In genomic region chr20:18380908-18381529, GRCh38 we compare ENCODE assay signal across 23 cellular contexts.
DNase-seq lines count a peak whose midpoint lies in the region; ATAC-seq, FAIRE-seq and TF ChIP-seq lines count a peak whose summit lies in the region.
"Had no signal": no experiment of that assay in that cellular context is flagged by ENCODE, and none has a peak within 500 bp of the region (broad histone marks: within the 10 kb centered on the region; RNA-seq: fewer than 3 reads in every experiment).

No MANE protein-coding gene starts in this region.

- FAIRE-seq in urothelium cell line (lab: Jason Lieb, UNC): no peak
- FAIRE-seq: GM12891 had no signal

- no peaks in the 10 kb centered on the region for H3K79me2 ChIP-seq in GM23338 (replicated peaks; ENCODE audit: insufficient read depth)

- peaks cover 5% of the 10 kb centered on the region; the same call in 1 of the 2 replicates for H3K36me3 ChIP-seq in GM23338 (ENCODE audit: insufficient read depth)
- no peaks in the 10 kb centered on the region for H3K36me3 ChIP-seq in Panc1 (ENCODE audit: control insufficient read depth, insufficient read depth, low read length)
- H3K36me3 ChIP-seq: BLaER1 treated with 17β-estradiol and CSF1 and Interleukin-3, amounts not matched to agents 10 nM and 100 nM; neutrophil; upper lobe of right lung had no signal

- H3K4me3 Mint-ChIP-seq in GM23338: no peak overlapping the region
- H3K4me3 Mint-ChIP-seq: activated naive CD8-positive, alpha-beta T cell treated with anti-CD3 and anti-CD28 coated beads, Interleukin-2, amount 10 ng/mL, durations not matched to agents 7 days and 5 days; HFFc6 had no signal

- H3K27ac ChIP-seq in 22Rv1: no peak overlapping the region
- H3K27ac ChIP-seq in GM23338 (ENCODE audit: low read depth): no peak overlapping the region
- H3K27ac ChIP-seq in Panc1 (ENCODE audit: low read length): no peak overlapping the region
- H3K27ac ChIP-seq: BLaER1 treated with 17β-estradiol and CSF1 and Interleukin-3, amounts not matched to agents 10 nM and 100 nM; neutrophil; upper lobe of right lung had no signal

- no peaks in the 10 kb centered on the region; the same call in 1 of the 3 replicates for H3K36me3 Mint-ChIP-seq in GM23338 (ENCODE audit: low read depth)
- H3K36me3 Mint-ChIP-seq: activated naive CD8-positive, alpha-beta T cell treated with anti-CD3 and anti-CD28 coated beads, Interleukin-2, amount 10 ng/mL, durations not matched to agents 7 days and 5 days had no signal

- no peaks in the 10 kb centered on the region for H3K9me3 ChIP-seq in Panc1 (ENCODE audit: control insufficient read depth, insufficient read depth, low read depth, low read length)
- H3K9me3 ChIP-seq: mucosa of descending colon, neutrophil, upper lobe of right lung had no signal

- TF ChIP-seq CTCF in 22Rv1 (IDR thresholded peaks at IDR 0.05) (peak; percentile 23), GM23338 (conservative IDR thresholded peaks at IDR 0.05; ENCODE audit: low read depth in 2 of 2) (peak; percentile 41 to 79; a peak in 3 of 4 replicates), Panc1 (IDR thresholded peaks at IDR 0.05) (peak; percentile 27; the same call in 1 of the 2 replicates)

- no TSS peak for BruUV-seq in Panc1 (replicated peaks; lab: Mats Ljungman, UMichigan)

- peak; percentile 94 for ATAC-seq in GM23338
- ATAC-seq in Panc1: no peak
- no peak for ATAC-seq in GM19035 (IDR thresholded peaks at IDR 0.05; ENCODE audit: unreplicated experiment)
- ATAC-seq: left ventricle myocardium superior, mucosa of descending colon, upper lobe of right lung had no signal

- peak; percentile 57 for DNase-seq in GM23338 (ENCODE audit: low spot score)
- no peak for DNase-seq in Panc1 (ENCODE audit: low read depth, low spot score)
- peak; percentile 41 for DNase-seq in iPS-NIHi11 (ENCODE audit: low spot score)
- no peak for DNase-seq in T-helper 2 cell
- no peak for DNase-seq in urothelium cell line (ENCODE audit: low spot score)
- DNase-seq in stimulated activated CD4-positive, alpha-beta T cell treated with anti-CD3 and anti-CD28 coated beads, Interleukin-4, amount 100 ng/mL, for 1 hour: no peak
- DNase-seq: activated CD4-positive, alpha-beta T cell treated with anti-CD3 and anti-CD28 coated beads, Interleukin-2, amount 50 U/mL, for 1 hour; activated naive CD8-positive, alpha-beta T cell treated with anti-CD3 and anti-CD28 coated beads, Interleukin-2, amount 10 ng/mL, durations not matched to agents 7 days and 5 days; head of caudate nucleus; HFFc6; left ventricle myocardium superior; mucosa of descending colon; NCI-H1436; NCI-H526 treated with DMSO at 0.1 percent for 48 hours; OCI-M1; SIG-M5; upper lobe of right lung had no signal

- no peak overlapping the region for H3K4me3 ChIP-seq in GM23338
- H3K4me3 ChIP-seq in Panc1 (ENCODE audit: low read depth in 2 of 2, low read length in 2 of 2): no peak overlapping the region
- H3K4me3 ChIP-seq: BLaER1 treated with 17β-estradiol and CSF1 and Interleukin-3, amounts not matched to agents 10 nM and 100 nM; mucosa of descending colon; upper lobe of right lung had no signal

- H3K27me3 ChIP-seq in GM23338 (ENCODE audit: insufficient read depth) (no peaks in the 10 kb centered on the region), Panc1 (ENCODE audit: control insufficient read depth, insufficient read depth, low read length) (no peaks in the 10 kb centered on the region)
- H3K27me3 ChIP-seq: BLaER1 treated with 17β-estradiol and CSF1 and Interleukin-3, amounts not matched to agents 10 nM and 100 nM; neutrophil; upper lobe of right lung had no signal

- no peak overlapping the region for H3K4me2 ChIP-seq in GM23338
- H3K4me2 ChIP-seq: BLaER1 treated with 17β-estradiol and CSF1 and Interleukin-3, amounts not matched to agents 10 nM and 100 nM had no signal

- no peaks in the 10 kb centered on the region; the same call in 1 of the 2 replicates for H4K20me1 ChIP-seq in GM23338 (replicated peaks; ENCODE audit: insufficient read depth)
- H4K20me1 ChIP-seq: BLaER1 treated with 17β-estradiol and CSF1 and Interleukin-3, amounts not matched to agents 10 nM and 100 nM had no signal

- H3K4me1 Mint-ChIP-seq in GM23338: no peaks in the 10 kb centered on the region
- H3K4me1 Mint-ChIP-seq: activated naive CD8-positive, alpha-beta T cell treated with anti-CD3 and anti-CD28 coated beads, Interleukin-2, amount 10 ng/mL, durations not matched to agents 7 days and 5 days had no signal

- intact Hi-C loops in Panc1 (cut with micrococcal nuclease; ENCODE audit: unreplicated experiment): no loop called here

- H3K4me1 ChIP-seq in GM23338 (ENCODE audit: insufficient read depth): no peaks in the 10 kb centered on the region
- no peaks in the 10 kb centered on the region for H3K4me1 ChIP-seq in Panc1 (ENCODE audit: control insufficient read depth, insufficient read depth, low read length)
- H3K4me1 ChIP-seq: BLaER1 treated with 17β-estradiol and CSF1 and Interleukin-3, amounts not matched to agents 10 nM and 100 nM; upper lobe of right lung had no signal

- peaks cover 4% of the 10 kb centered on the region for H3K27me3 Mint-ChIP-seq in GM23338 (ENCODE audit: insufficient read depth, low read depth, poor library complexity)

- in situ Hi-C loops in Panc1 (cut with HindIII; ENCODE audit: low pct_unique_long_range_greater_than_20kb, low sequenced_read_pairs): no loop called here

- peak overlapping the region; percentile 59; the same call in 1 of the 2 replicates for H2AFZ ChIP-seq in GM23338

- POLR2A ChIA-PET in Panc1 (lab: Charles Lee): no interaction called here

- no peaks in the 10 kb centered on the region for H3F3A ChIP-seq in GM23338 (replicated peaks; ENCODE audit: low read depth)

- H3K9me2 ChIP-seq in GM23338 (ENCODE audit: insufficient read depth): no peaks in the 10 kb centered on the region; the same call in none of the 2 replicates

- H3K9me3 Mint-ChIP-seq in GM23338: peaks cover 12% of the 10 kb centered on the region; the same call in 2 of the 3 replicates
- H3K9me3 Mint-ChIP-seq: activated naive CD8-positive, alpha-beta T cell treated with anti-CD3 and anti-CD28 coated beads, Interleukin-2, amount 10 ng/mL, durations not matched to agents 7 days and 5 days; activated T-helper 2 cell treated with anti-CD3 and anti-CD28 coated beads, Interferon-gamma antibody, Interleukin-2, Interleukin-4, amounts not matched to agents 10 μg/mL and 5 μg/mL and 100 μg/mL, durations not matched to agents 14 hours and 24 hours and 36 hours; HFFc6 had no signal

- no peak overlapping the region for H3K27ac Mint-ChIP-seq in GM23338
- H3K27ac Mint-ChIP-seq: activated naive CD8-positive, alpha-beta T cell treated with anti-CD3 and anti-CD28 coated beads, Interleukin-2, amount 10 ng/mL, durations not matched to agents 7 days and 5 days; activated T-helper 2 cell treated with anti-CD3 and anti-CD28 coated beads, Interferon-gamma antibody, Interleukin-2, Interleukin-4, amounts not matched to agents 10 μg/mL and 5 μg/mL and 100 μg/mL, durations not matched to agents 14 hours and 24 hours and 36 hours; HFFc6 had no signal

- CTCF ChIA-PET in Panc1 (lab: Charles Lee): no interaction called here

TF ChIP-seq in GM23338, 12 proteins besides CTCF, POLR2A, EP300 and RAD21 (continues in another document):
- no peak for TF ChIP-seq JUNB (IDR thresholded peaks at IDR 0.05; ENCODE audit: unreplicated experiment)
- no peak for TF ChIP-seq ZNF114 (CRISPR knock-in tag; IDR thresholded peaks at IDR 0.05)
- TF ChIP-seq POLR2AphosphoS5 (IDR thresholded peaks at IDR 0.05; ENCODE audit: low read depth): no peak
- no peak for TF ChIP-seq ZNF331 (CRISPR knock-in tag; IDR thresholded peaks at IDR 0.05; ENCODE audit: low read depth)
- no peak for TF ChIP-seq REST (IDR thresholded peaks at IDR 0.05; ENCODE audit: unreplicated experiment)

Comparison
In these comparisons a context has a peak if more than half of its experiments do, and no peak if none do; other contexts are left out.
1. DNase-seq: peak in GM23338 (single experiment) and iPS-NIHi11 (single experiment); none in Panc1 (single experiment), T-helper 2 cell (0 of 5), urothelium cell line (single experiment) and stimulated activated CD4-positive, alpha-beta T cell treated with anti-CD3 and anti-CD28 coated beads, Interleukin-4, amount 100 ng/mL, for 1 hour (single experiment).
2. Peak in every context shown above with its lines, with median percentiles within 50 percentile points of each other: CTCF ChIP-seq.